8 cellular contexts compared by ENCODE assay signal in the genomic region with DNA sequence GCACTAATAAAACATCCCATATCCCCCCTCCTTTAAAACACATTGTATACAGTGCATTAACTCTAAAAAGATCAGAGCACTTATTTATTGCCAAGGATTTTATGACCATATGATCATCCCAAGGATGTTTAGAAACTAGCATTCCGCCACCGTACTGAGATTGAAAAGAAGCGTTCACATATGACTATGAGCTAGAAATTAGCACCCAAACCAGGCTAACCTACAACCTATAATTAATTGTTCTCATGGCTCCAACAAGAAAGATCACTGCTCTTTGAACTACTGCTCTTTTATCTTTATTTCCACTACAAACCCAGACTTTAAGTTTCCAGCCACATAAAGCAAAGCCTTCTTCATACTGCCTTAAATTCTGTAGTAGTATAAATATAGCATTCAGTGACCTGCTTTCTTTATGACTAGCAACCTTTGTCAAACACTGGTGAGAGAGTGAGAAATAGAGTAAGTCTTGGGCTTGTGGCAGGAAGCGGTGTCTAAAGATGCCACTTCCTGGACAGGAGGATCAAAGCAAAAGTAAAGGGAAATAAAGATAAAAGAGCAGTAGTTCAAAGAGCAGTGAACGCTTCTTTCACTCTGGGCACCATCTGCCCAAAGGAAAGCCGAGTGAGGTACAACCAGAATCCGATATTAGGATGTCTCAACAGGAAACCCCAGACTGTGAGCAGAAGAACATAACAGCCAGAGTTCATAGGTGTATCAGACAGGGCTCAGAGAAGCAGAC.
A peak's percentile ranks its signal among the peaks of the same experiment; 100 is the strongest.
DNase-seq lines count a peak whose midpoint lies in the region; ATAC-seq and TF ChIP-seq lines count a peak whose summit lies in the region.

No MANE protein-coding gene starts in this region.

- DNase-seq in T-helper 2 cell treated with Interferon-gamma antibody and Interleukin-4, amounts not matched to agents 5 μg/mL and 100 μg/mL, for 36 hours (ENCODE audit: low spot score) = peak; percentile 83
- DNase-seq in endothelial cell (ENCODE audit: low spot score) = no peak
- peak; percentile 39 for DNase-seq in transverse colon
- DNase-seq in DMS79 treated with DMSO at 0.1 percent for 48 hours (lab: John Stamatoyannopoulos, UW) = no peak
- DNase-seq in ovary = no peak
- DNase-seq in NCI-H2029 (lab: John Stamatoyannopoulos, UW) = no peak

- TF ChIP-seq CTCF in endothelial cell (IDR thresholded peaks at IDR 0.05; ENCODE audit: unreplicated experiment) = no peak
- no peak for TF ChIP-seq CTCF in transverse colon (IDR thresholded peaks at IDR 0.05)
- TF ChIP-seq CTCF in ovary (IDR thresholded peaks at IDR 0.05) = no peak

- peaks cover 24% of the 10 kb centered on the region for H3K4me1 Mint-ChIP-seq in T-helper 2 cell treated with Interferon-gamma antibody and Interleukin-4, amounts not matched to agents 5 μg/mL and 100 μg/mL, for 36 hours (ENCODE audit: low read depth)
- peaks cover 25% of the 10 kb centered on the region for H3K4me1 Mint-ChIP-seq in endothelial cell (ENCODE audit: unreplicated experiment)

- ATAC-seq in GM18868 (IDR thresholded peaks at IDR 0.05; ENCODE audit: unreplicated experiment) (peak; percentile 96), HG03039 (IDR thresholded peaks at IDR 0.05; ENCODE audit: unreplicated experiment) (peak; percentile 91)

- no peak for TF ChIP-seq EP300 in transverse colon (IDR thresholded peaks at IDR 0.05; ENCODE audit: low read depth)
- no peak for TF ChIP-seq EP300 in ovary (IDR thresholded peaks at IDR 0.05)

- H3K36me3 Mint-ChIP-seq in T-helper 2 cell treated with Interferon-gamma antibody and Interleukin-4, amounts not matched to agents 5 μg/mL and 100 μg/mL, for 36 hours (ENCODE audit: low read depth) = peaks cover 11% of the 10 kb centered on the region
- peaks cover 3% of the 10 kb centered on the region for H3K36me3 Mint-ChIP-seq in endothelial cell (ENCODE audit: low read depth, unreplicated experiment)

- H3K9me3 ChIP-seq in transverse colon (no peaks in the 10 kb centered on the region), ovary (no peaks in the 10 kb centered on the region)

- intact Hi-C loops in transverse colon (cut with DNase I; ENCODE audit: low total_unique reads) = no loop called here
- intact Hi-C loops in ovary (cut with DNase I) = loop anchor here in 2 of 4 donors (10.0 kb wide), 1 partner anchor 490 kb away; no protein-coding TSS in a partner anchor

- no peak for TF ChIP-seq POLR2A in transverse colon (IDR thresholded peaks at IDR 0.05)
- no peak for TF ChIP-seq POLR2A in ovary (IDR thresholded peaks at IDR 0.05)

- peak overlapping the region; percentile 63 for H3K27ac Mint-ChIP-seq in T-helper 2 cell treated with Interferon-gamma antibody and Interleukin-4, amounts not matched to agents 5 μg/mL and 100 μg/mL, for 36 hours
- peak overlapping the region; percentile 20 for H3K27ac Mint-ChIP-seq in endothelial cell (ENCODE audit: unreplicated experiment)

- H3K4me3 ChIP-seq in transverse colon = no peak overlapping the region
- H3K4me3 ChIP-seq in ovary = no peak overlapping the region

- no peaks in the 10 kb centered on the region for H3K27me3 ChIP-seq in transverse colon
- H3K27me3 ChIP-seq in ovary = no peaks in the 10 kb centered on the region

- WGBS in transverse colon (ENCODE audit: low coverage in 1 of 2), 2 donors = 16 to 19% methylated on average over 4 to 7 of the region's 7 CpGs
- 86 to 92% (median 88%) methylated on average over 7 of the region's 7 CpGs for whole genome bisulfite sequencing in ovary, 3 donors

- no peaks in the 10 kb centered on the region for H3K36me3 ChIP-seq in transverse colon
- no peaks in the 10 kb centered on the region for H3K36me3 ChIP-seq in ovary

- in situ Hi-C loops in transverse colon (cut with MboI; ENCODE audit: low pct_ligation_motif_present in 1 of 4, low pct_unique_long_range_greater_than_20kb in 1 of 4, low sequenced_read_pairs in 3 of 4) = loop anchor here in 1 of 4 donors (10.0 kb wide), 1 partner anchor 490 kb away; no protein-coding TSS in a partner anchor

- H3K4me1 ChIP-seq in transverse colon (peaks cover 0 to 44% (median 20%) of the 10 kb centered on the region in 4 donors), ovary (ENCODE audit: insufficient read depth) (peaks cover 4% of the 10 kb centered on the region)

- H3K27ac ChIP-seq in transverse colon (peak overlapping the region in 2 of 4 donors; percentile 4 to 40), ovary (no peak overlapping the region)

- peaks cover 27% of the 10 kb centered on the region for H3K27me3 Mint-ChIP-seq in T-helper 2 cell treated with Interferon-gamma antibody and Interleukin-4, amounts not matched to agents 5 μg/mL and 100 μg/mL, for 36 hours (ENCODE audit: low read depth)
- H3K27me3 Mint-ChIP-seq in endothelial cell (ENCODE audit: unreplicated experiment) = no peaks in the 10 kb centered on the region

- H3K4me3 Mint-ChIP-seq in T-helper 2 cell treated with Interferon-gamma antibody and Interleukin-4, amounts not matched to agents 5 μg/mL and 100 μg/mL, for 36 hours = peak overlapping the region; percentile 66
- H3K4me3 Mint-ChIP-seq in endothelial cell (ENCODE audit: unreplicated experiment) = no peak overlapping the region

- H3K9me3 Mint-ChIP-seq in T-helper 2 cell treated with Interferon-gamma antibody and Interleukin-4, amounts not matched to agents 5 μg/mL and 100 μg/mL, for 36 hours = peaks cover 33% of the 10 kb centered on the region
- no peaks in the 10 kb centered on the region for H3K9me3 Mint-ChIP-seq in endothelial cell (ENCODE audit: unreplicated experiment)

Comparison
In these comparisons a context has a peak if more than half of its experiments do, and no peak if none do; other contexts are left out.
1. DNase-seq: peak in T-helper 2 cell treated with Interferon-gamma antibody and Interleukin-4, amounts not matched to agents 5 μg/mL and 100 μg/mL, for 36 hours (single experiment) and transverse colon (single experiment); none in endothelial cell (single experiment), DMS79 treated with DMSO at 0.1 percent for 48 hours (single experiment), ovary (0 of 5) and NCI-H2029 (single experiment).